In genomic region chr9:127942152-127943010, GRCh38 we compare ENCODE assay signal across 8 cellular contexts. TPM values are rescaled to one million over a fixed set of nuclear protein-coding genes. Genes with fewer than 3 reads are reported as not detected.
DNase-seq lines count a peak whose midpoint lies in the region; FAIRE-seq and TF ChIP-seq lines count a peak whose summit lies in the region.

No MANE protein-coding gene starts in this region.

- H3K4me3 ChIP-seq in foreskin fibroblast (ENCODE audit: low read depth in 1 of 2, low read length in 2 of 2) = no peak overlapping the region
- H3K4me3 ChIP-seq in neutrophil (ENCODE audit: low read depth in 1 of 2, low read length in 1 of 2) = no peak overlapping the region

- peak; percentile 80 for TF ChIP-seq CTCF in AG09319 (IDR thresholded peaks at IDR 0.05; ENCODE audit: low read depth, low read length)
- TF ChIP-seq CTCF in foreskin fibroblast (IDR thresholded peaks at IDR 0.05; ENCODE audit: low read depth, low read length) = peak; percentile 83
- TF ChIP-seq CTCF in neutrophil (IDR thresholded peaks at IDR 0.05) = peak; percentile 86

- H3K9me3 ChIP-seq in neutrophil = no peaks in the 10 kb centered on the region

- peaks cover 26% of the 10 kb centered on the region for H3K36me3 Mint-ChIP-seq in activated T-helper 1 cell treated with anti-CD3 and anti-CD28 coated beads, Interleukin-12 subunit alpha, Interleukin-12 subunit beta, Interleukin-2, Interleukin-4 antibody, amounts not matched to agents 30 ng/mL and 10 ng/mL and 1 ng/mL, durations not matched to agents 14 hours and 24 hours and 36 hours (ENCODE audit: low read depth)

- no peaks in the 10 kb centered on the region for H3K9me3 Mint-ChIP-seq in activated T-helper 1 cell treated with anti-CD3 and anti-CD28 coated beads, Interleukin-12 subunit alpha, Interleukin-12 subunit beta, Interleukin-2, Interleukin-4 antibody, amounts not matched to agents 30 ng/mL and 10 ng/mL and 1 ng/mL, durations not matched to agents 14 hours and 24 hours and 36 hours

- H3K36me3 ChIP-seq in neutrophil = no peaks in the 10 kb centered on the region

- H3K27ac ChIP-seq in neutrophil = no peak overlapping the region

- intact Hi-C loops in activated T-helper 1 cell treated with anti-CD3 and anti-CD28 coated beads, Interleukin-12 subunit alpha, Interleukin-12 subunit beta, Interleukin-2, Interleukin-4 antibody, amounts not matched to agents 30 ng/mL and 10 ng/mL and 1 ng/mL, durations not matched to agents 14 hours and 24 hours and 36 hours (cut with micrococcal nuclease) = loop anchor here (1.0 to 2.0 kb wide), 6 partner anchors 13 to 175 kb away; partner anchors contain the start of gene EEIG1

- peaks cover 24% of the 10 kb centered on the region for H3K4me1 Mint-ChIP-seq in activated T-helper 1 cell treated with anti-CD3 and anti-CD28 coated beads, Interleukin-12 subunit alpha, Interleukin-12 subunit beta, Interleukin-2, Interleukin-4 antibody, amounts not matched to agents 30 ng/mL and 10 ng/mL and 1 ng/mL, durations not matched to agents 14 hours and 24 hours and 36 hours (ENCODE audit: low read depth)

- H3K27me3 ChIP-seq in neutrophil = no peaks in the 10 kb centered on the region

- TF ChIP-seq POLR2A in GM12892 (IDR thresholded peaks at IDR 0.05; ENCODE audit: low read depth, low read length) = no peak

- no peak overlapping the region for H3K27ac Mint-ChIP-seq in activated T-helper 1 cell treated with anti-CD3 and anti-CD28 coated beads, Interleukin-12 subunit alpha, Interleukin-12 subunit beta, Interleukin-2, Interleukin-4 antibody, amounts not matched to agents 30 ng/mL and 10 ng/mL and 1 ng/mL, durations not matched to agents 14 hours and 24 hours and 36 hours

- peaks cover 13 to 26% of the 10 kb centered on the region in 2 experiments for H3K4me1 ChIP-seq in neutrophil (ENCODE audit: control insufficient read depth in 1 of 2, insufficient read depth in 1 of 2, low read depth in 1 of 2, low read length in 1 of 2)

- peak; percentile 44 for FAIRE-seq in GM12892 (lab: Jason Lieb, UNC)

- H3K4me3 Mint-ChIP-seq in activated T-helper 1 cell treated with anti-CD3 and anti-CD28 coated beads, Interleukin-12 subunit alpha, Interleukin-12 subunit beta, Interleukin-2, Interleukin-4 antibody, amounts not matched to agents 30 ng/mL and 10 ng/mL and 1 ng/mL, durations not matched to agents 14 hours and 24 hours and 36 hours = no peak overlapping the region

- DNase-seq in AG09319 (ENCODE audit: extremely low read depth, low read depth) (no peak), GM12892 (ENCODE audit: insufficient read length) (peak; percentile 70), NCI-H82 treated with DMSO at 0.1 percent for 48 hours (lab: John Stamatoyannopoulos, UW; ENCODE audit: unreplicated experiment) (peak; percentile 24), foreskin fibroblast (peak; percentile 50 to 84), NCI-H128 (lab: John Stamatoyannopoulos, UW; ENCODE audit: unreplicated experiment) (no peak), NCI-H1048 (lab: John Stamatoyannopoulos, UW) (no peak)
- DNase-seq in activated T-helper 1 cell treated with anti-CD3 and anti-CD28 coated beads, Interleukin-12 subunit alpha, Interleukin-12 subunit beta, Interleukin-2, Interleukin-4 antibody, amounts not matched to agents 30 ng/mL and 10 ng/mL and 1 ng/mL, durations not matched to agents 14 hours and 24 hours and 36 hours (ENCODE audit: low spot score) = peak; percentile 37

- peaks cover 2% of the 10 kb centered on the region for H3K27me3 Mint-ChIP-seq in activated T-helper 1 cell treated with anti-CD3 and anti-CD28 coated beads, Interleukin-12 subunit alpha, Interleukin-12 subunit beta, Interleukin-2, Interleukin-4 antibody, amounts not matched to agents 30 ng/mL and 10 ng/mL and 1 ng/mL, durations not matched to agents 14 hours and 24 hours and 36 hours (ENCODE audit: insufficient read depth)

RNA-seq across cellular contexts. Expression of gene DPM2, which starts 4.7 kb away (rescaled TPM):
- polyA plus RNA-seq in GM12892 (2012; ENCODE audit: missing spikeins) = 26.4 TPM
- 62.6 and 70.2 TPM in 2 replicates for total RNA-seq in activated T-helper 1 cell treated with anti-CD3 and anti-CD28 coated beads, Interleukin-12 subunit alpha, Interleukin-12 subunit beta, Interleukin-2, Interleukin-4 antibody, amounts not matched to agents 30 ng/mL and 10 ng/mL and 1 ng/mL, durations not matched to agents 14 hours and 24 hours and 36 hours

RNA-seq across cellular contexts. Expression of gene PIP5KL1, which starts 11.8 kb away (rescaled TPM):
- polyA plus RNA-seq in GM12892 (2012; ENCODE audit: missing spikeins) = 0.36 TPM
- total RNA-seq in activated T-helper 1 cell treated with anti-CD3 and anti-CD28 coated beads, Interleukin-12 subunit alpha, Interleukin-12 subunit beta, Interleukin-2, Interleukin-4 antibody, amounts not matched to agents 30 ng/mL and 10 ng/mL and 1 ng/mL, durations not matched to agents 14 hours and 24 hours and 36 hours = 1.1 and 1.2 TPM in 2 replicates

RNA-seq across cellular contexts. Expression of gene ST6GALNAC4, which starts 25.5 kb away (rescaled TPM):
- polyA plus RNA-seq in GM12892 (2012; ENCODE audit: missing spikeins) = 17.0 TPM
- 30.8 and 31.6 TPM in 2 replicates for total RNA-seq in activated T-helper 1 cell treated with anti-CD3 and anti-CD28 coated beads, Interleukin-12 subunit alpha, Interleukin-12 subunit beta, Interleukin-2, Interleukin-4 antibody, amounts not matched to agents 30 ng/mL and 10 ng/mL and 1 ng/mL, durations not matched to agents 14 hours and 24 hours and 36 hours

RNA-seq across cellular contexts. Expression of gene EEIG1, which starts 38.4 kb away (rescaled TPM):
- 26.4 TPM for polyA plus RNA-seq in GM12892 (2012; ENCODE audit: missing spikeins)
- 39.8 and 43.4 TPM in 2 replicates for total RNA-seq in activated T-helper 1 cell treated with anti-CD3 and anti-CD28 coated beads, Interleukin-12 subunit alpha, Interleukin-12 subunit beta, Interleukin-2, Interleukin-4 antibody, amounts not matched to agents 30 ng/mL and 10 ng/mL and 1 ng/mL, durations not matched to agents 14 hours and 24 hours and 36 hours

RNA-seq across cellular contexts. Expression of gene ST6GALNAC6, which starts 43.0 kb away (rescaled TPM):
- 25.3 TPM for polyA plus RNA-seq in GM12892 (2012; ENCODE audit: missing spikeins)
- total RNA-seq in activated T-helper 1 cell treated with anti-CD3 and anti-CD28 coated beads, Interleukin-12 subunit alpha, Interleukin-12 subunit beta, Interleukin-2, Interleukin-4 antibody, amounts not matched to agents 30 ng/mL and 10 ng/mL and 1 ng/mL, durations not matched to agents 14 hours and 24 hours and 36 hours = 60.6 and 62.4 TPM in 2 replicates

Comparison
In these comparisons a context has a peak if more than half of its experiments do, and no peak if none do; other contexts are left out.
1. DNase-seq: peak in GM12892 (single experiment), NCI-H82 treated with DMSO at 0.1 percent for 48 hours (single experiment), activated T-helper 1 cell treated with anti-CD3 and anti-CD28 coated beads, Interleukin-12 subunit alpha, Interleukin-12 subunit beta, Interleukin-2, Interleukin-4 antibody, amounts not matched to agents 30 ng/mL and 10 ng/mL and 1 ng/mL, durations not matched to agents 14 hours and 24 hours and 36 hours (single experiment) and foreskin fibroblast (2 of 2); none in AG09319 (single experiment), NCI-H128 (single experiment) and NCI-H1048 (single experiment).
2. Peak in every context shown above with its lines, with median percentiles within 50 percentile points of each other: CTCF ChIP-seq.